In the genomic region with DNA sequence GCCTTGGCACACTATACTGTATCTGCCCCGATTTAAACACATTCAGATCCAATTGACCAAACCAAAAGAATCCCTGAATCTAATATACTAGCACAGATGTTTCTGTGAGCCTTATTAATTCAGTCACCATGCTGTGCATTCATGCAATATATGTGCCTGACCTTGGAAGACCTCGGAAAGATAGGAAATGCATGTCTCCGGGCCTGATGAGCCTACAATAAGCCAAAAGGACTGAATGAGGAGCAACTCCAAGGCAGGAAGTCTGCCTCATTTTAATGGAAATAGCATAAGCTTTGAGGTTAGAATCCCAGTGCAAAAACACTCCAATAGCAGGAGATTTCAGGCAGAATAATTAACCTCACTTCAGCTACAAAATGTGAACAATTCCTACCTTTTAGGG, we compare ENCODE assay signal across 28 cellular contexts.
"Had no signal": no experiment of that assay in that cellular context is flagged by ENCODE, and none has a peak within 500 bp of the region (broad histone marks: within the 10 kb centered on the region; RNA-seq: fewer than 3 reads in every experiment).

No MANE protein-coding gene starts in this region.

- H3K4me3 Mint-ChIP-seq: activated T-cell treated with anti-CD3 and anti-CD28 coated beads, Interleukin-2, amount 50 U/mL, for 72 hours; natural killer cell; stimulated activated naive B cell treated with anti-CD40 and anti-IgM and Interleukin-4, amounts not matched to agents 10 μg/mL and 1 μg/mL and 100 μg/mL, for 72 hours had no signal

- DNase-seq: activated CD4-positive, alpha-beta T cell treated with anti-CD3 and anti-CD28 coated beads for 4 hours; activated CD4-positive, alpha-beta T cell treated with anti-CD3 and anti-CD28 coated beads, Interleukin-2, amount 50 U/mL, for 4 hours; activated naive CD4-positive, alpha-beta T cell; activated T-cell treated with anti-CD3 and anti-CD28 coated beads for 4 hours; activated T-cell treated with anti-CD3 and anti-CD28 coated beads, Interleukin-2, amount 50 U/mL, for 72 hours; anterior cingulate cortex; body of pancreas; cerebellar nuclear complex; colonic mucosa; effector memory CD4-positive, alpha-beta T cell; hypothalamus; islet precursor cell; left ventricle myocardium inferior; mesendoderm; natural killer cell; ovary; stimulated activated CD4-positive, alpha-beta T cell treated with anti-CD3 and anti-CD28 coated beads, Interleukin-15, amount 100 ng/mL, for 24 hours; stimulated activated CD4-positive, alpha-beta T cell treated with anti-CD3 and anti-CD28 coated beads, Interleukin-2, amount 100 ng/mL, for 24 hours; stimulated activated naive B cell treated with anti-CD40 and anti-IgM and Interleukin-4, amounts not matched to agents 10 μg/mL and 1 μg/mL and 100 μg/mL, for 72 hours; stomach; thyroid gland; upper lobe of left lung had no signal

- H3K4me1 Mint-ChIP-seq: natural killer cell; stimulated activated naive B cell treated with anti-CD40 and anti-IgM and Interleukin-4, amounts not matched to agents 10 μg/mL and 1 μg/mL and 100 μg/mL, for 72 hours had no signal

- H3K4me3 ChIP-seq: body of pancreas, colonic mucosa, gastroesophageal sphincter, left ventricle myocardium inferior, lung, ovary, prostate gland, right atrium auricular region, stomach, thyroid gland, upper lobe of left lung, vagina had no signal

- H3K27me3 Mint-ChIP-seq: stimulated activated naive B cell treated with anti-CD40 and anti-IgM and Interleukin-4, amounts not matched to agents 10 μg/mL and 1 μg/mL and 100 μg/mL, for 72 hours had no signal

- H3K27ac Mint-ChIP-seq: activated naive CD4-positive, alpha-beta T cell treated with anti-CD3 and anti-CD28 coated beads, Interleukin-2, amount 50 U/mL, for 72 hours; activated T-cell treated with anti-CD3 and anti-CD28 coated beads, Interleukin-2, amount 50 U/mL, for 72 hours; natural killer cell; stimulated activated naive B cell treated with anti-CD40 and anti-IgM and Interleukin-4, amounts not matched to agents 10 μg/mL and 1 μg/mL and 100 μg/mL, for 72 hours had no signal

- H3K36me3 ChIP-seq: colonic mucosa, gastroesophageal sphincter, left ventricle myocardium inferior, ovary, prostate gland, right atrium auricular region, stomach, thyroid gland, upper lobe of left lung, vagina had no signal

- ATAC-seq: activated naive CD4-positive, alpha-beta T cell treated with anti-CD3 and anti-CD28 coated beads, Interleukin-2, amount 50 U/mL, for 72 hours; activated T-cell treated with anti-CD3 and anti-CD28 coated beads, Interleukin-2, amount 50 U/mL, for 72 hours; body of pancreas; gastroesophageal sphincter; natural killer cell; stimulated activated naive B cell treated with anti-CD40 and anti-IgM and Interleukin-4, amounts not matched to agents 10 μg/mL and 1 μg/mL and 100 μg/mL, for 72 hours had no signal

- H3K27ac ChIP-seq: body of pancreas, colonic mucosa, gastroesophageal sphincter, left ventricle myocardium inferior, ovary, prostate gland, right atrium auricular region, stomach, thyroid gland, upper lobe of left lung, vagina had no signal

- H3K4me1 ChIP-seq: body of pancreas, colonic mucosa, gastroesophageal sphincter, prostate gland, right atrium auricular region, thyroid gland, upper lobe of left lung, vagina had no signal

- H3K9me3 ChIP-seq: body of pancreas, colonic mucosa, gastroesophageal sphincter, left ventricle myocardium inferior, ovary, prostate gland, right atrium auricular region, stomach, thyroid gland, upper lobe of left lung, vagina had no signal

- H3K36me3 Mint-ChIP-seq: activated naive CD4-positive, alpha-beta T cell treated with anti-CD3 and anti-CD28 coated beads, Interleukin-2, amount 50 U/mL, for 72 hours; natural killer cell; stimulated activated naive B cell treated with anti-CD40 and anti-IgM and Interleukin-4, amounts not matched to agents 10 μg/mL and 1 μg/mL and 100 μg/mL, for 72 hours had no signal

- H3K9me3 Mint-ChIP-seq: activated T-cell treated with anti-CD3 and anti-CD28 coated beads, Interleukin-2, amount 50 U/mL, for 72 hours had no signal

- H3K27me3 ChIP-seq: body of pancreas, colonic mucosa, gastroesophageal sphincter, ovary, right atrium auricular region, stomach, thyroid gland, upper lobe of left lung, vagina had no signal
